21 cellular contexts compared by ENCODE assay signal in the genomic region with DNA sequence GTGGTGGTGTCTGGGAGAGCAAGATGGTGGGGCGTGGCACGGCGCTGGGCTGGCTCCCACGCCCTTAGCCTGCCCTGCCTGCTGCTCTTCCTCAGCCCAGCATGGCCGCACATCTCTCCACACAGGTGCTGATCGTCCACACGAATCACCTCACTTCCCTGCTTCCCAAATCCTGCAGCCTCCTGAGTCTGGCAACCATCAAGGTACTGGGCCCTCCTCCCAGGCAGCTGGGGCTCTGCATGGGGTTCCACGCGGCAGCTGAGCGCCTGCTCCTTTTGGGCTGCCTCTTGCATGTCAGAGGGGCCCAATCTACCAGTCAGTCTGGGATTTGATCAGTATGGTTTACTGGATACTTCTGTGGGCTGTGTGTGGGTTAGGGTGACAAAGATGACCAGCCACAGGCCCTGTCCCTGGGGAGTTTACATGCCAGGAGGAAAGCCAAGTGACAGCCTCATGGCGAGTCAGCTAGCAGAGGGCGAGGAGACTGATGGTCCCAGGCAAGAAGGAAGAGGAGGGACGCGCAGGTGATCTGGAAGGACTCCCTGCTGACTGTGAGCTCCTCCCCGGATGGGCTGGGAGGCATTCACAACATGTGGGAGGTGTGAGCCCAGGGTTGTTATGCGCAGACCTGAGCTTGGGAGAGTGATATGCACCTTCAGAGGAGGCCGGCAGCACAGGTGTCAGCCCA. TPM values are rescaled to one million over a fixed set of nuclear protein-coding genes. Genes with fewer than 3 reads are reported as not detected.
DNase-seq lines count a peak whose midpoint lies in the region; ATAC-seq and TF ChIP-seq lines count a peak whose summit lies in the region.
"Had no signal": no experiment of that assay in that cellular context is flagged by ENCODE, and none has a peak within 500 bp of the region (broad histone marks: within the 10 kb centered on the region; RNA-seq: fewer than 3 reads in every experiment).

No MANE protein-coding gene starts in this region.

- peak; percentile 52 for DNase-seq in G401 (ENCODE audit: low spot score)
- DNase-seq in NCI-H69 (lab: John Stamatoyannopoulos, UW) = peak; percentile 65
- peak; percentile 33 for DNase-seq in cerebellar cortex (ENCODE audit: low spot score)
- DNase-seq in pons (ENCODE audit: low spot score) = no peak
- no peak for DNase-seq in glomerular visceral epithelial cell (ENCODE audit: extremely low spot score)
- no peak for DNase-seq in D341Med (ENCODE audit: low spot score)
- DNase-seq: 8988T, COR-L47, GF-D8, GM23248, HFFc6, NCI-H1417 treated with DMSO at 0.1 percent for 48 hours, NCI-H1930, NCI-H226, NCI-H524 had no signal

- no peak overlapping the region for H3K4me3 ChIP-seq in neutrophil (ENCODE audit: low read depth in 1 of 2, low read length in 1 of 2)
- H3K4me3 ChIP-seq: GM12878, GM23248 had no signal

- no peaks in the 10 kb centered on the region for H3K27me3 ChIP-seq in neutrophil

- H3K4me1 ChIP-seq in neutrophil (ENCODE audit: control insufficient read depth in 1 of 2, insufficient read depth in 1 of 2, low read depth in 1 of 2, low read length in 1 of 2) = peaks cover 37 to 43% of the 10 kb centered on the region in 2 experiments

- no peak for ATAC-seq in HG02938 (IDR thresholded peaks at IDR 0.05; ENCODE audit: unreplicated experiment)
- ATAC-seq: GM12878, Right ventricle myocardium inferior had no signal

- H3K27ac ChIP-seq in neutrophil = peak overlapping the region; percentile 88
- H3K27ac ChIP-seq: GM23248, HL-60, KMS-11 had no signal

- H3K9me3 ChIP-seq in neutrophil = no peaks in the 10 kb centered on the region

- in situ Hi-C loops in G401 (cut with HindIII; ENCODE audit: low sequenced_read_pairs) = no loop called here

- peaks cover 45% of the 10 kb centered on the region for H3K36me3 ChIP-seq in neutrophil

- no peak for TF ChIP-seq CTCF in neutrophil (IDR thresholded peaks at IDR 0.05)

RNA-seq across cellular contexts. Expression of gene LRSAM1, which starts 6.0 kb away (rescaled TPM):
- 20.0 and 20.7 TPM in 2 replicates for total RNA-seq in G401 (2014; rRNA removed; shearing (Covaris generic))

RNA-seq across cellular contexts. Expression of gene RPL12, which starts 6.1 kb away (rescaled TPM):
- 1,861 and 2,468 TPM in 2 replicates for total RNA-seq in G401 (2014; rRNA removed; shearing (Covaris generic))

RNA-seq across cellular contexts. Expression of gene ZNF79, which starts 33.2 kb away (rescaled TPM):
- 4.8 and 8.8 TPM in 2 replicates for total RNA-seq in G401 (2014; rRNA removed; shearing (Covaris generic))

Comparison
In these comparisons a context has a peak if more than half of its experiments do, and no peak if none do; other contexts are left out.
1. DNase-seq: peak in G401 (single experiment), NCI-H69 (single experiment) and cerebellar cortex (single experiment); none in pons (single experiment), glomerular visceral epithelial cell (single experiment) and D341Med (single experiment).